In genomic region chr9:79574166-79574565, GRCh38 we compare ENCODE assay signal across 1 cellular context.
TF ChIP-seq lines count a peak whose summit lies in the region.

No MANE protein-coding gene starts in this region.

TF ChIP-seq in IMR-90, 13 proteins besides CTCF, POLR2A, EP300 and RAD21 (continued from another document):
- TF ChIP-seq RCOR1 (IDR thresholded peaks at IDR 0.05; ENCODE audit: insufficient replicate concordance, low read length), result no peak
